16 cellular contexts compared by ENCODE assay signal in the genomic region with DNA sequence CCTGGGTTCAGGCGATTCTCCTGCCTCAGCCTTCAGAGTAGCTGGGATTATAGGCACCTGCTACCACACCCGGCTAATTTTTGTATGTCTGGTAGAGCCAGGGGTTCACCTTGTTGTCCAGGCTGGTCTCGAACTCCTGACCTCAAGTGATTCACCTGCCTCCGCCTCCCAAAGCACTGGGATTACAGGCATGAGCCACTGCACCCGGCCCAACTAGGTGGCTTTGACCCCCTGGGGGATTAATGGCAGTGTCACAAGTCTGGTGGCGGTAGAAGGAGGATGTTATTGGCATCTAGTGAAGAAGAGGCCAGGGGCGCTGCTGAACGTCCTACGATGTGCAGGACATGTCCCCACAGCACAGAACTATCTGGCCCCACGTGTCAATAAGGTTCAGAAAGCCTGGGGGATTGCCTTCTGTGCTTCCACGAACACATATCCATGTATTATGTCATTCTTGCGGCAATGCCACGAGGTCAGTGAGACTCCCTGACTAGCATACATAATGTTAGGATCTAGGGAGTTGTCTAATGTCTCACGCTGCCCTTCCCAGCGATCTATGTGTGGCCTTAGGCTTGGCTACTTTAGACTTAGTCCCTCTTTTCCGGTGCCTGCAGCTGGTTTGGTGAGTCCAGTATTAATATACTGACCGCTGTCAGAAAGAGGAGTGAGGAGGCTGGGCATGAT.
DNase-seq lines count a peak whose midpoint lies in the region; ATAC-seq and TF ChIP-seq lines count a peak whose summit lies in the region.
"Had no signal": no experiment of that assay in that cellular context is flagged by ENCODE, and none has a peak within 500 bp of the region (broad histone marks: within the 10 kb centered on the region; RNA-seq: fewer than 3 reads in every experiment).

No MANE protein-coding gene starts in this region.

- no peak for ATAC-seq in activated CD8-positive, alpha-beta T cell treated with anti-CD3 and anti-CD28 coated beads, Interleukin-2, amount 10 ng/mL, durations not matched to agents 7 days and 5 days
- ATAC-seq in activated CD8-positive, alpha-beta T cell treated with anti-CD3 and anti-CD28 coated beads for 36 hours = no peak
- ATAC-seq in WTC11 = no peak
- no peak for ATAC-seq in gastrocnemius medialis
- ATAC-seq in HG03342 (IDR thresholded peaks at IDR 0.05; ENCODE audit: unreplicated experiment) = no peak

- no peak for DNase-seq in activated CD8-positive, alpha-beta T cell treated with anti-CD3 and anti-CD28 coated beads, Interleukin-2, amount 10 ng/mL, durations not matched to agents 7 days and 5 days
- DNase-seq in activated CD8-positive, alpha-beta T cell treated with anti-CD3 and anti-CD28 coated beads for 36 hours = no peak
- DNase-seq in WTC11 (ENCODE audit: low spot score) (no peak), thyroid gland (peak in 1 of 2 donors; percentile 20), gastrocnemius medialis (no peak), dedifferentiated amniotic fluid mesenchymal stem cell (ENCODE audit: extremely low spot score) (no peak)
- DNase-seq: CD4-positive, alpha-beta T cell; GF-D8; KBM-7; NCI-H1105 treated with DMSO at 0.1 percent for 48 hours; NCI-H1694; SHP77 treated with DMSO at 0.1 percent for 48 hours had no signal

- POLR2A ChIA-PET in activated CD8-positive, alpha-beta T cell treated with anti-CD3 and anti-CD28 coated beads, Interleukin-2, amount 10 ng/mL, durations not matched to agents 7 days and 5 days (lab: Charles Lee) = no interaction called here
- POLR2A ChIA-PET in activated CD8-positive, alpha-beta T cell treated with anti-CD3 and anti-CD28 coated beads for 36 hours (lab: Charles Lee) = interaction anchor here (1.2 kb wide), 1 partner anchor 10 kb away, joined by 3 read pairs; no protein-coding TSS in a partner anchor
- POLR2A ChIA-PET in WTC11 (lab: Charles Lee) = no interaction called here

- H3K4me1 ChIP-seq in thyroid gland (peaks cover 54 to 60% of the 10 kb centered on the region in 2 donors), gastrocnemius medialis (peaks cover 0 to 19% of the 10 kb centered on the region in 2 donors)
- H3K4me1 ChIP-seq: HAP-1 had no signal

- H3K36me3 Mint-ChIP-seq in activated CD8-positive, alpha-beta T cell treated with anti-CD3 and anti-CD28 coated beads, Interleukin-2, amount 10 ng/mL, durations not matched to agents 7 days and 5 days (ENCODE audit: low read depth) = peaks cover 4% of the 10 kb centered on the region
- H3K36me3 Mint-ChIP-seq in activated CD8-positive, alpha-beta T cell treated with anti-CD3 and anti-CD28 coated beads for 36 hours (ENCODE audit: low read depth) = peaks cover 21% of the 10 kb centered on the region
- peaks cover 13% of the 10 kb centered on the region for H3K36me3 Mint-ChIP-seq in WTC11
- peaks cover 15% of the 10 kb centered on the region for H3K36me3 Mint-ChIP-seq in nephron (ENCODE audit: low read depth)

- H3K36me3 ChIP-seq in thyroid gland (peaks cover 0 to 3% of the 10 kb centered on the region in 2 donors), gastrocnemius medialis (peaks cover 0 to 2% of the 10 kb centered on the region in 2 donors)

- no peaks in the 10 kb centered on the region for H3K27me3 ChIP-seq in thyroid gland
- H3K27me3 ChIP-seq in gastrocnemius medialis = no peaks in the 10 kb centered on the region

- H3K4me1 Mint-ChIP-seq in activated CD8-positive, alpha-beta T cell treated with anti-CD3 and anti-CD28 coated beads, Interleukin-2, amount 10 ng/mL, durations not matched to agents 7 days and 5 days (ENCODE audit: low read depth) = peaks cover 6% of the 10 kb centered on the region
- peaks cover 2% of the 10 kb centered on the region for H3K4me1 Mint-ChIP-seq in activated CD8-positive, alpha-beta T cell treated with anti-CD3 and anti-CD28 coated beads for 36 hours (ENCODE audit: low read depth)
- H3K4me1 Mint-ChIP-seq in WTC11 (peaks cover 3% of the 10 kb centered on the region), nephron (peaks cover 8% of the 10 kb centered on the region)

- in situ Hi-C loops in gastrocnemius medialis (cut with MboI; ENCODE audit: low sequenced_read_pairs in 4 of 4) = no loop called here

- WGBS in thyroid gland, 2 donors = 90% methylated on average over 17 of the region's 17 CpGs

- intact Hi-C loops in activated CD8-positive, alpha-beta T cell treated with anti-CD3 and anti-CD28 coated beads for 36 hours (cut with micrococcal nuclease) = no loop called here
- intact Hi-C loops in thyroid gland (cut with DNase I) (no loop called here), gastrocnemius medialis (cut with DNase I; ENCODE audit: low total_unique reads) (no loop called here)

- no peaks in the 10 kb centered on the region for H3K9me3 Mint-ChIP-seq in activated CD8-positive, alpha-beta T cell treated with anti-CD3 and anti-CD28 coated beads, Interleukin-2, amount 10 ng/mL, durations not matched to agents 7 days and 5 days (ENCODE audit: insufficient read depth)
- H3K9me3 Mint-ChIP-seq in activated CD8-positive, alpha-beta T cell treated with anti-CD3 and anti-CD28 coated beads for 36 hours = no peaks in the 10 kb centered on the region
- H3K9me3 Mint-ChIP-seq in WTC11 (no peaks in the 10 kb centered on the region), nephron (no peaks in the 10 kb centered on the region)
- H3K9me3 Mint-ChIP-seq: CD4-positive, alpha-beta T cell had no signal

- TF ChIP-seq CTCF in activated CD8-positive, alpha-beta T cell treated with anti-CD3 and anti-CD28 coated beads for 36 hours (IDR thresholded peaks at IDR 0.05) = no peak
- TF ChIP-seq CTCF in WTC11 (IDR thresholded peaks at IDR 0.05) = no peak
- TF ChIP-seq CTCF in nephron (IDR thresholded peaks at IDR 0.05; ENCODE audit: unreplicated experiment in 3 of 3) = no peak
- TF ChIP-seq CTCF in thyroid gland (IDR thresholded peaks at IDR 0.05) = no peak
- TF ChIP-seq CTCF in gastrocnemius medialis (IDR thresholded peaks at IDR 0.05 in 4 of 5, conservative IDR thresholded peaks at IDR 0.05 in 1 of 5) = no peak

- H3K27me3 Mint-ChIP-seq in activated CD8-positive, alpha-beta T cell treated with anti-CD3 and anti-CD28 coated beads, Interleukin-2, amount 10 ng/mL, durations not matched to agents 7 days and 5 days (ENCODE audit: low read depth) = no peaks in the 10 kb centered on the region
- no peaks in the 10 kb centered on the region for H3K27me3 Mint-ChIP-seq in activated CD8-positive, alpha-beta T cell treated with anti-CD3 and anti-CD28 coated beads for 36 hours
- no peaks in the 10 kb centered on the region for H3K27me3 Mint-ChIP-seq in WTC11 (ENCODE audit: low read depth)
- no peaks in the 10 kb centered on the region for H3K27me3 Mint-ChIP-seq in nephron (ENCODE audit: low read depth)
- H3K27me3 Mint-ChIP-seq: B cell; CD4-positive, alpha-beta T cell had no signal

- H3K27ac Mint-ChIP-seq in activated CD8-positive, alpha-beta T cell treated with anti-CD3 and anti-CD28 coated beads, Interleukin-2, amount 10 ng/mL, durations not matched to agents 7 days and 5 days = peak overlapping the region; percentile 20
- no peak overlapping the region for H3K27ac Mint-ChIP-seq in activated CD8-positive, alpha-beta T cell treated with anti-CD3 and anti-CD28 coated beads for 36 hours
- H3K27ac Mint-ChIP-seq in WTC11 = peak overlapping the region; percentile 49
- H3K27ac Mint-ChIP-seq in nephron = peak overlapping the region in 2 of 3 experiments; percentile 34 to 62
- H3K27ac Mint-ChIP-seq: B cell; CD4-positive, alpha-beta T cell had no signal

- CTCF ChIA-PET in activated CD8-positive, alpha-beta T cell treated with anti-CD3 and anti-CD28 coated beads, Interleukin-2, amount 10 ng/mL, durations not matched to agents 7 days and 5 days (lab: Charles Lee) = no interaction called here
- CTCF ChIA-PET in activated CD8-positive, alpha-beta T cell treated with anti-CD3 and anti-CD28 coated beads for 36 hours (lab: Charles Lee) = no interaction called here
- CTCF ChIA-PET in WTC11 (lab: Charles Lee) = interaction anchor here (0.9 kb wide), 1 partner anchor 370 kb away, joined by 4 read pairs; no protein-coding TSS in a partner anchor

- no peaks in the 10 kb centered on the region for H3K9me3 ChIP-seq in thyroid gland
- no peaks in the 10 kb centered on the region for H3K9me3 ChIP-seq in gastrocnemius medialis
- H3K9me3 ChIP-seq: HAP-1 had no signal

- H3K4me3 ChIP-seq in thyroid gland (replicated peaks in 1 of 3) (no peak overlapping the region), gastrocnemius medialis (no peak overlapping the region)
- H3K4me3 ChIP-seq: HAP-1 had no signal

- TF ChIP-seq POLR2A in thyroid gland (IDR thresholded peaks at IDR 0.05) (no peak), gastrocnemius medialis (IDR thresholded peaks at IDR 0.05) (no peak)

- no peak overlapping the region for H3K4me3 Mint-ChIP-seq in activated CD8-positive, alpha-beta T cell treated with anti-CD3 and anti-CD28 coated beads, Interleukin-2, amount 10 ng/mL, durations not matched to agents 7 days and 5 days
- H3K4me3 Mint-ChIP-seq in activated CD8-positive, alpha-beta T cell treated with anti-CD3 and anti-CD28 coated beads for 36 hours = no peak overlapping the region
- H3K4me3 Mint-ChIP-seq in WTC11 (no peak overlapping the region), nephron (no peak overlapping the region)
- H3K4me3 Mint-ChIP-seq: B cell; CD4-positive, alpha-beta T cell had no signal

- peak overlapping the region; percentile 74 to 86 (median 84) for H3K27ac ChIP-seq in thyroid gland
- H3K27ac ChIP-seq in gastrocnemius medialis = no peak overlapping the region

TF ChIP-seq in WTC11, 78 proteins besides CTCF, POLR2A, EP300 and RAD21 (continues in another document):
- TF ChIP-seq ATF2 (CRISPR knock-in tag; IDR thresholded peaks at IDR 0.05; ENCODE audit: borderline replicate concordance, low read depth) (no peak), ZNF671 (CRISPR knock-in tag; IDR thresholded peaks at IDR 0.05) (no peak)

Comparison
In these comparisons a context has a peak if more than half of its experiments do, and no peak if none do; other contexts are left out.
1. H3K27ac ChIP-seq: peak in thyroid gland (3 of 3); none in gastrocnemius medialis (0 of 4).